ENCODE assay signal across 15 cellular contexts in the genomic region with DNA sequence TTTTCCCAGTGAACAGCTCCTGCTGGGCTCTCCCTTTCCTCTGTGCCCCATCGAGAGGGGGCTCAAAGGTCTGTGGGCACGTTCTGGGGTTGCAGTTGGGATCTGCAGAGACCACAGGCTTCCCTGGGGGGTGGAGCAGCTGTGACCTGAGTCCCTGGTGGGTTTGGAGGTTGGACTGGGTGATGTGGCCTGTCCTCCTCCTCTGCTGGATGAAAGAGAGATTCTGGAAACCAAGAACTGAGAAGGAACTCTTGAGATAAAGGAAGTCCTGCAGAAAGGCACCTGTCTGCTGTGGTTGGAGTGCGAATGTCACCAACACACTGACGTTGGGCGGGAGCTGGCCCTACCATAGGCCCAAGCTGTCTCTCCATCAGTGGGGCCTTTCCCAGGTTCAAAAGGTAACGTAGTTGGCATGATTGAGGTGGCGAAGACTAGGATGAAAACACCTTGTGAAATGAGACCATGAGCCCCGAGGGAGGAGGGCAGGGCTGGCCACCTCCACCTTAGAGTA. TPM values are rescaled to one million over a fixed set of nuclear protein-coding genes. Genes with fewer than 3 reads are reported as not detected.
A peak's percentile ranks its signal among the peaks of the same experiment; 100 is the strongest.
DNase-seq lines count a peak whose midpoint lies in the region; ATAC-seq, FAIRE-seq and TF ChIP-seq lines count a peak whose summit lies in the region.
"Had no signal": no experiment of that assay in that cellular context is flagged by ENCODE, and none has a peak within 500 bp of the region (broad histone marks: within the 10 kb centered on the region; RNA-seq: fewer than 3 reads in every experiment).

No MANE protein-coding gene starts in this region.

- H3K4me2 ChIP-seq in KMS-11, result peak overlapping the region; percentile 95
- 0 out of 2 replicates have a peak overlapping the region, but pooled peaks have one; percentile 0 for H3K4me2 ChIP-seq in GM12878 (ENCODE audit: control insufficient read depth, insufficient read depth)
- H3K4me2 ChIP-seq: A549, GM23338 had no signal

- RAD21 ChIA-PET in GM12878 (lab: Charles Lee; ENCODE audit: unreplicated experiment), result interaction anchor here (0.6 to 4.3 kb wide), 5 partner anchors 18 to 322 kb away, joined by 3 to 23 read pairs (median 3); no protein-coding TSS in a partner anchor

- H3K9me3 ChIP-seq in GM12878 (replicated peaks; ENCODE audit: control insufficient read depth, insufficient read depth, low read length), result no peaks in the 10 kb centered on the region
- H3K9me3 ChIP-seq: A549, BE2C had no signal

- no peak for FAIRE-seq in GM12878 (lab: Jason Lieb, UNC)
- FAIRE-seq: A549 had no signal

- H4K20me1 ChIP-seq in KMS-11 (ENCODE audit: insufficient read depth) (no peaks in the 10 kb centered on the region), GM12878 (ENCODE audit: control insufficient read depth, insufficient read depth) (no peaks in the 10 kb centered on the region)

- no peaks in the 10 kb centered on the region for H3K36me3 ChIP-seq in KMS-11 (ENCODE audit: insufficient read depth)
- H3K36me3 ChIP-seq in GM12878 (ENCODE audit: control insufficient read depth in 2 of 2, insufficient read depth in 2 of 2, low read length in 1 of 2), result no peaks in the 10 kb centered on the region
- H3K36me3 ChIP-seq: BE2C had no signal

- SMC1A ChIA-PET in GM12878 (lab: Charles Lee; ENCODE audit: uncharacterized antibody, unreplicated experiment), result interaction anchor here (0.8 to 3.6 kb wide), 12 partner anchors 9 to 322 kb away, joined by 3 to 22 read pairs (median 6); no protein-coding TSS in a partner anchor

- H3K27ac ChIP-seq in KMS-11, result peak overlapping the region; percentile 42
- H3K27ac ChIP-seq in GM12878 (ENCODE audit: control insufficient read depth, insufficient read depth), result no peak overlapping the region
- H3K27ac ChIP-seq: A549 had no signal

- WGBS in GM12878 (ENCODE audit: insufficient coverage, insufficient replicate concordance, low lambda C conversion rate, missing lambda C conversion rate), result 12% methylated on average over 8 of the region's 8 CpGs

- no peaks in the 10 kb centered on the region for H3K27me3 ChIP-seq in KMS-11 (ENCODE audit: insufficient read depth, low read depth)
- H3K27me3 ChIP-seq in GM12878 (replicated peaks in 1 of 2; ENCODE audit: control insufficient read depth in 2 of 2, insufficient read depth in 2 of 2, low read length in 1 of 2), result no peaks in the 10 kb centered on the region

- H2AFZ ChIP-seq in KMS-11 (ENCODE audit: low read depth), result peak overlapping the region; percentile 43; the same call in 1 of the 2 replicates
- H2AFZ ChIP-seq in GM12878 (ENCODE audit: control insufficient read depth, low read depth, low read length), result no peak overlapping the region
- H2AFZ ChIP-seq: GM23338 had no signal

- H3K79me2 ChIP-seq in KMS-11 (ENCODE audit: insufficient read depth, low read depth), result no peaks in the 10 kb centered on the region
- H3K79me2 ChIP-seq in GM12878 (ENCODE audit: control insufficient read depth, insufficient read depth, low read length), result no peaks in the 10 kb centered on the region

- no peak for TF ChIP-seq RAD21 in GM12878 (IDR thresholded peaks at IDR 0.05; ENCODE audit: insufficient read depth, low read depth, low read length)

- CTCF ChIA-PET in GM12878 (lab: Yijun Ruan, JAX), result interaction anchor here (1.0 to 18.5 kb wide), 9 partner anchors 16 to 331 kb away, joined by 3 to 349 read pairs (median 5); no protein-coding TSS in a partner anchor

- BruUV-seq in GM12878 (replicated peaks; lab: Mats Ljungman, UMichigan), result no TSS peak

- no peak for TF ChIP-seq EP300 in GM12878 (IDR thresholded peaks at IDR 0.05; ENCODE audit: borderline replicate concordance in 1 of 2, control insufficient read depth in 1 of 2, low read depth in 2 of 2, low read length in 2 of 2)

- intact Hi-C loops in GM12878 (cut with micrococcal nuclease; ENCODE audit: unreplicated experiment), result loop anchor here (10.0 kb wide), 1 partner anchor 391 kb away; no protein-coding TSS in a partner anchor

- in situ Hi-C loops in GM12878 (cut with MboI), result no loop called here

- peak; percentile 18 for ATAC-seq in GM12878
- ATAC-seq: A549, GM23338 had no signal

- DNase-seq in GM12865 (ENCODE audit: low read depth), result peak; percentile 29
- no peak for DNase-seq in GM12878 (ENCODE audit: low read depth, low spot score)
- DNase-seq in activated CD4-positive, CD25-positive, alpha-beta regulatory T cell treated with anti-CD3 and anti-CD28 coated beads, Interleukin-2, amount 50 U/mL, for 72 hours, result no peak
- no peak for DNase-seq in NCI-H1694 treated with DMSO at 0.1 percent for 48 hours (lab: John Stamatoyannopoulos, UW)
- no peak for DNase-seq in Kasumi-1 (lab: John Stamatoyannopoulos, UW)
- DNase-seq: BE2C; Calu3; CD4-positive, CD25-positive, alpha-beta regulatory T cell; DMS 273 treated with DMSO at 0.1 percent for 48 hours; H7; IMR-90; KG1 had no signal

- H3K9ac ChIP-seq in KMS-11 (peak overlapping the region; percentile 1; the same call in 1 of the 2 replicates), GM12878 (ENCODE audit: control insufficient read depth, insufficient read depth, low read length) (no peak overlapping the region)

- TF ChIP-seq POLR2A in GM12878 (IDR thresholded peaks at IDR 0.05; ENCODE audit: low read depth, low read length), result no peak

- POLR2A ChIA-PET in GM12878 (lab: Charles Lee), result no interaction called here

- H3K4me3 ChIP-seq in GM12865 (ENCODE audit: low read depth, low read length) (no peak overlapping the region), KMS-11 (IDR thresholded peaks at IDR 0.05; ENCODE audit: insufficient read depth, low read depth, low read length) (peak overlapping the region; percentile 64), GM12878 (no peak overlapping the region)
- H3K4me3 ChIP-seq: A549, GM23338 had no signal

- TF ChIP-seq CTCF in GM12865 (IDR thresholded peaks at IDR 0.05; ENCODE audit: insufficient read depth, low read depth, low read length, missing control alignments) (no peak), KMS-11 (conservative IDR thresholded peaks at IDR 0.05; ENCODE audit: low read depth, low read length) (no peak), GM12878 (IDR thresholded peaks at IDR 0.05 in 2 of 3, conservative IDR thresholded peaks at IDR 0.05 in 1 of 3; ENCODE audit: control insufficient read depth in 2 of 3, extremely low read depth in 1 of 3, insufficient read depth in 1 of 3, low read depth in 3 of 3, low read length in 3 of 3) (no peak)

- H3K4me1 ChIP-seq in KMS-11 (ENCODE audit: low read depth, poor library complexity, severe bottlenecking) (peaks cover 80% of the 10 kb centered on the region), GM12878 (ENCODE audit: control insufficient read depth, insufficient read depth, low read length) (peaks cover 50% of the 10 kb centered on the region)
- H3K4me1 ChIP-seq: A549, BE2C had no signal

TF ChIP-seq in GM12878, 131 proteins besides CTCF, POLR2A, EP300 and RAD21:
- no peak for TF ChIP-seq SREBF2 (IDR thresholded peaks at IDR 0.05; ENCODE audit: low read length)
- TF ChIP-seq IKZF2 (IDR thresholded peaks at IDR 0.05), result peak in 1 of 2 experiments; percentile 48; a peak in 2 of 4 replicates
- no peak for TF ChIP-seq RAD51 (IDR thresholded peaks at IDR 0.05)
- TF ChIP-seq CHD1 (IDR thresholded peaks at IDR 0.05; ENCODE audit: low read depth, low read length), result no peak
- TF ChIP-seq SPI1 (IDR thresholded peaks at IDR 0.05; ENCODE audit: borderline replicate concordance, insufficient read depth, low read depth, low read length), result peak; percentile 32; the same call in 1 of the 2 replicates
- TF ChIP-seq NFXL1 (IDR thresholded peaks at IDR 0.05; ENCODE audit: borderline replicate concordance), result no peak
- TF ChIP-seq SMAD1 (IDR thresholded peaks at IDR 0.05; ENCODE audit: low read depth, partially characterized antibody), result no peak
- peak in 1 of 2 experiments; percentile 24; a peak in 2 of 4 replicates for TF ChIP-seq BHLHE40 (IDR thresholded peaks at IDR 0.05; ENCODE audit: borderline replicate concordance in 1 of 2, low read depth in 2 of 2, low read length in 1 of 2)
- TF ChIP-seq NR2F1 (conservative IDR thresholded peaks at IDR 0.05), result peak; percentile 36; the same call in 1 of the 2 replicates
- TF ChIP-seq IKZF1 (conservative IDR thresholded peaks at IDR 0.05), result peak; percentile 61

RNA-seq across cellular contexts. Expression of a gene that starts 35.8 kb away (rescaled TPM):
- total RNA-seq in GM12878 (2013; cell fraction: nucleolus; rRNA removed), result 47.0 and 52.6 TPM in 2 replicates
- total RNA-seq in GM12878 (2014; rRNA removed) (6.9 and 7.9 TPM in 2 replicates), GM12878 (2014; rRNA removed; fragmentation: Illumina TruSeq; extraction: Trizol) (9.4 and 9.6 TPM in 2 replicates), GM12878 (2021) (13.8 and 15.8 TPM in 2 replicates)
- polyA plus RNA-seq in GM12878 (2011; ENCODE audit: low read depth), result 4.2 TPM
- polyA plus RNA-seq in GM12878 (2011; rRNA removed) (10.6 and 10.7 TPM in 2 replicates), GM12878 (2014; fragmentation: Illumina TruSeq; extraction: Trizol) (8.2 and 8.6 TPM in 2 replicates), GM12878 (2014; fragmentation: Nextera tagmentation; extraction: Ambion mirVana) (1 to 10 TPM; 1.7 to 2.9 TPM), GM12878 (2014; rRNA removed) (6.1 and 6.4 TPM in 2 replicates), GM12878 (2016; fragmentation: Nextera tagmentation; extraction: Ambion mirVana) (1 to 10 TPM; 3.6 to 4.6 TPM)
- 5.7 and 6.2 TPM in 2 replicates for polyA plus RNA-seq in GM12878 (2011; cell fraction: cytosol; rRNA removed)
- 10.2 and 11.6 TPM in 2 replicates for polyA plus RNA-seq in GM12878 (2011; cell fraction: nucleus; rRNA removed)
- polyA plus RNA-seq in GM12878 (2012), result 6.7 and 7.3 TPM in 2 replicates
- 22.7 and 23.6 TPM in 2 replicates for polyA minus RNA-seq in GM12878 (2011; rRNA and poly(A)+ RNA removed)
- polyA minus RNA-seq in GM12878 (2011; cell fraction: cytosol; rRNA and poly(A)+ RNA removed), result 6.9 and 10.4 TPM in 2 replicates
- polyA minus RNA-seq in GM12878 (2011; cell fraction: nucleus; rRNA and poly(A)+ RNA removed), result 15.6 and 26.3 TPM in 2 replicates
